In genomic region chr20:7490288-7490687, GRCh38 we compare ENCODE assay signal across 22 cellular contexts.
"Had no signal": no experiment of that assay in that cellular context is flagged by ENCODE, and none has a peak within 500 bp of the region (broad histone marks: within the 10 kb centered on the region; RNA-seq: fewer than 3 reads in every experiment).

No MANE protein-coding gene starts in this region.

- H3K27ac ChIP-seq: SJSA1, SK-N-MC had no signal

- H3K4me3 ChIP-seq: MG63, SJSA1, SK-N-MC had no signal

- DNase-seq: IMR-90, Karpas-422, KG1, MG63, NCI-H1092, NCI-H1105 treated with DMSO at 0.1 percent for 48 hours, NCI-H1417 treated with DMSO at 0.1 percent for 48 hours, NCI-H187, NCI-H2029, NCI-H2081 treated with DMSO at 0.1 percent for 48 hours, NCI-H2171, NCI-H226, NCI-H446, NCI-H510A, NCI-H524 treated with DMSO at 0.1 percent for 48 hours, NCI-H69, NCI-H774, Right ventricle myocardium superior, RPMI8226, SIG-M5 had no signal

- H3K9me3 ChIP-seq: SJSA1 had no signal

- H3K27me3 ChIP-seq: MG63, SJSA1 had no signal
